8 cellular contexts compared by ENCODE assay signal in the genomic region with DNA sequence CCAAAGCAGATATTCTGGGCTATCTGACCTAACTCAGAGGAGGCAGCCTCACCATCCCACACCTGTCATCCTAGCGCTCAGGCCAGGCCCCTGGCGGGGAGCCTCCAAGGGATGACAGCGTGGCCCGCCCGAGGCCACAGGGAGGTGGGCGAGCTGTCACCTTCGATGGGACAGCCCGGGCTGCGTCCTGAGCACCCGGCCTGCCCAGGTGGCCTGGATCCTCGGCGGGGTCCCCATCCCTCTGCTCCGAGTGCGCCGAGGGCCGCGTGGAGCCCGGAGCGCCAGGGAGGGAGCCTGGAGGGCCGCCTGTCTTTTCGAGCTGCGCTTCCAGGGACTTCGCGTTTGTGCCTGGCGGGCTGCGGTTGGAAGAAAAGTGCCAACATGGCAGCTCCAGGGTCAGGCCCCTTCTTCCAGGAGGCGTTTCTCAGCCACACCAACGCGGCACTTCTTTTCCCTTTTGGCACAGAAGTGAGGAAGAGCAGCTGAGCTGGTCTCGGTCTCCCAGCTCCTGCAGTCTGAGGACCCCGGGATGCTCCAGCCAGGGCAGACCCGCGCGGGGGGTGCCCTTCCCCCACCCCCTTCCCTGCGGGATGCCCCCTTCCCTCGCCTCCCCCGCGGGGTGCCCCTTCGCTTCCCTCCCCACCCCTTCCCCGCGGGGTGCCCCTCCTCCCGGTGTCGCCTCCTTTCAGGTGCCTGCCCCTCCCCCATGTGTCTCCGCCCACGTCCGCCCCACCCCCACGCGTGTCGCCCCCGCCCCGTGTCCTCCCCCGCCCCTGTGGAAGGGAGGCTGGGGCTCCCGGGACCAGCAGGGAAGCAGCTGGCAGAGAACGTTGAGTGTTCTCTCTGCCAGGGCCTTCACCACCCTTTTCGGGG. TPM values are rescaled to one million over a fixed set of nuclear protein-coding genes. Genes with fewer than 3 reads are reported as not detected.
A peak's percentile ranks its signal among the peaks of the same experiment; 100 is the strongest.
DNase-seq lines count a peak whose midpoint lies in the region; ATAC-seq and TF ChIP-seq lines count a peak whose summit lies in the region.

No MANE protein-coding gene starts in this region.

- DNase-seq in activated CD4-positive, alpha-beta T cell treated with anti-CD3 and anti-CD28 coated beads for 1 hour = peak; percentile 36
- DNase-seq in ecto neural progenitor cell (ENCODE audit: low spot score) (peak; percentile 73), mesenchymal stem cell (peak; percentile 48), stomach (peak; percentile 74), HAP-1 (ENCODE audit: low spot score in 2 of 2) (no peak)

- WGBS in mesenchymal stem cell = 3% methylated on average over 35 of the region's 55 CpGs
- 1 to 7% (median 4%) methylated on average over 26 to 54 of the region's 55 CpGs for WGBS in stomach, 5 donors

- TF ChIP-seq CTCF in GM12873 (IDR thresholded peaks at IDR 0.05; ENCODE audit: insufficient read depth, low read depth, low read length, missing control alignments) (peak; percentile 47), stomach (IDR thresholded peaks at IDR 0.05) (peak in 1 of 7 experiments; percentile 7)

- H3K9me3 ChIP-seq in mesenchymal stem cell (ENCODE audit: control insufficient read depth, low read length) = no peaks in the 10 kb centered on the region
- no peaks in the 10 kb centered on the region for H3K9me3 ChIP-seq in stomach
- H3K9me3 ChIP-seq in HAP-1 = no peaks in the 10 kb centered on the region

- peak overlapping the region; percentile 96 for H2AFZ ChIP-seq in mesenchymal stem cell (ENCODE audit: low read depth, low read length)

- H3K4me2 ChIP-seq in mesenchymal stem cell (ENCODE audit: low read length, poor library complexity, severe bottlenecking) = peak overlapping the region; percentile 90

- no peak overlapping the region for H2AK5ac ChIP-seq in mesenchymal stem cell (ENCODE audit: low read length, severe bottlenecking)

- peak overlapping the region; percentile 96 for H4K91ac ChIP-seq in mesenchymal stem cell (ENCODE audit: low read length)

- H3K23ac ChIP-seq in mesenchymal stem cell (ENCODE audit: low read length in 2 of 2) = peak overlapping the region in 1 of 2 experiments; percentile 79

- no peak overlapping the region for H2BK5ac ChIP-seq in mesenchymal stem cell (ENCODE audit: low read depth, low read length, poor library complexity, severe bottlenecking)

- peak overlapping the region; percentile 28 for H3K27ac ChIP-seq in mesenchymal stem cell (ENCODE audit: low read length, poor library complexity, severe bottlenecking)
- peak overlapping the region; percentile 83 to 92 (median 90) for H3K27ac ChIP-seq in stomach

- no peak for TF ChIP-seq POLR2A in stomach (IDR thresholded peaks at IDR 0.05)

- peaks cover 0 to under 1% of the 10 kb centered on the region in 2 experiments for H3K27me3 ChIP-seq in mesenchymal stem cell (ENCODE audit: control insufficient read depth in 1 of 2, insufficient read depth in 1 of 2, low read length in 2 of 2)
- no peaks in the 10 kb centered on the region for H3K27me3 ChIP-seq in stomach
- H3K27me3 ChIP-seq in HAP-1 (ENCODE audit: low read depth) = no peaks in the 10 kb centered on the region

- ATAC-seq in HG03064 (IDR thresholded peaks at IDR 0.05; ENCODE audit: low read depth, unreplicated experiment) (peak; percentile 16), HG03457 (IDR thresholded peaks at IDR 0.05; ENCODE audit: unreplicated experiment) (no peak)

- peak overlapping the region in 1 of 2 experiments; percentile 83 for H3K14ac ChIP-seq in mesenchymal stem cell (ENCODE audit: low read length in 2 of 2)

- no peak for TF ChIP-seq EP300 in stomach (IDR thresholded peaks at IDR 0.05)

- in situ Hi-C loops in HAP-1 (cut with MboI; ENCODE audit: low sequenced_read_pairs) = no loop called here

- H3K4me1 ChIP-seq in mesenchymal stem cell (ENCODE audit: control insufficient read depth, insufficient read depth, low read depth, low read length) (peaks cover 8% of the 10 kb centered on the region), stomach (peaks cover 12 to 28% (median 22%) of the 10 kb centered on the region in 4 donors), HAP-1 (peaks cover 5% of the 10 kb centered on the region)

- H3K9ac ChIP-seq in mesenchymal stem cell (ENCODE audit: low read length) = peak overlapping the region; percentile 94

- H4K8ac ChIP-seq in mesenchymal stem cell (ENCODE audit: low read length) = peak overlapping the region; percentile 99

- peak overlapping the region; percentile 84 to 90 for H3K18ac ChIP-seq in mesenchymal stem cell (ENCODE audit: low read depth in 1 of 2, low read length in 2 of 2)

- H3K4ac ChIP-seq in mesenchymal stem cell (ENCODE audit: low read depth in 1 of 2, low read length in 2 of 2) = peak overlapping the region; percentile 84 to 96

- peak overlapping the region; percentile 96 for H2BK120ac ChIP-seq in mesenchymal stem cell (ENCODE audit: low read depth, low read length)

- H2BK12ac ChIP-seq in mesenchymal stem cell (ENCODE audit: low read length in 2 of 2) = peak overlapping the region; percentile 76 to 84

- intact Hi-C loops in stomach (cut with DNase I; ENCODE audit: low total_unique reads) = no loop called here

- H3K4me3 ChIP-seq in mesenchymal stem cell (ENCODE audit: insufficient read depth in 1 of 2, low read depth in 1 of 2, low read length in 2 of 2) (peak overlapping the region; percentile 53 to 77), stomach (peak overlapping the region; percentile 57 to 70 (median 68)), HAP-1 (no peak overlapping the region)

- H3K36me3 ChIP-seq in mesenchymal stem cell (ENCODE audit: control insufficient read depth in 1 of 2, insufficient read depth in 2 of 2, low read depth in 1 of 2, low read length in 2 of 2) (no peaks in the 10 kb centered on the region), stomach (no peaks in the 10 kb centered on the region), HAP-1 (replicated peaks) (no peaks in the 10 kb centered on the region)

- H3K79me1 ChIP-seq in mesenchymal stem cell (replicated peaks; ENCODE audit: low read length, poor library complexity, severe bottlenecking) = no peaks in the 10 kb centered on the region

- peak overlapping the region; percentile 91 for H2BK15ac ChIP-seq in mesenchymal stem cell (ENCODE audit: low read depth, poor library complexity, severe bottlenecking)

RNA-seq across cellular contexts. Expression of gene GJA3, which starts 42.3 kb away (rescaled TPM):
- 0.03 TPM for polyA plus RNA-seq in mesenchymal stem cell (2013, experiment 1 of 2)
- polyA plus RNA-seq in mesenchymal stem cell (2013, experiment 2 of 2) = 0.03 TPM
- under 1 TPM in 1 of 5 donors, not detected in 4; 0.14 TPM for total RNA-seq in stomach
- polyA plus RNA-seq in stomach = under 1 TPM in 1 of 3 donors, not detected in 2; 0.13 TPM

Comparison
In these comparisons a context has a peak if more than half of its experiments do, and no peak if none do; other contexts are left out.
1. DNase-seq: peak in activated CD4-positive, alpha-beta T cell treated with anti-CD3 and anti-CD28 coated beads for 1 hour (single experiment), ecto neural progenitor cell (single experiment), mesenchymal stem cell (single experiment) and stomach (single experiment); none in HAP-1 (0 of 2).